In the genomic region with DNA sequence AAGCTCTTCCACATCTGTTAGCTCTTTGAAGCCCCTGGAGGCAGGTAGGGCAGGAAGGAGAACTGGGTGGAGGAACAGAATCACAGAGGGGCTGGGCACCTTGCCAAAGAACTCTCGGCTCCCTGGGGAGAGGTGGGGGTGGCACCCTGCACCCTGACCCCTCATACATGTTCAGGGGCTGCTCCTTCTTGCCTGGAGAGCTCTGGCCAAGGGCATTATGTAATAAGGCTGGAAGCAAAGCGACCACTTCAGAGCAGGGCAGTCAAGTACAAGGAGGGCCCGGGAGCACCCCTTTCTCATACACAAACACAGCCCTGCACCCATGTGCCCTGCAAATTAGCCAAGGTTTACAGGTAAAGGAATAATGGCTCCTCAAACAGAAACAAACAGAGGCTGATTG, we compare ENCODE assay signal across 30 cellular contexts.
"Had no signal": no experiment of that assay in that cellular context is flagged by ENCODE, and none has a peak within 500 bp of the region (broad histone marks: within the 10 kb centered on the region; RNA-seq: fewer than 3 reads in every experiment).

No MANE protein-coding gene starts in this region.

- H3K4me3 ChIP-seq: adrenal gland, body of pancreas, breast epithelium had no signal

- DNase-seq: activated B cell treated with CpG ODN at 0.5 μM for 24 hours; activated CD4-positive, alpha-beta memory T cell treated with anti-CD3 and anti-CD28 coated beads for 36 hours; activated CD4-positive, alpha-beta T cell treated with anti-CD3 and anti-CD28 coated beads for 4 hours; activated CD4-positive, alpha-beta T cell treated with anti-CD3 and anti-CD28 coated beads, Interleukin-2, amount 10 ng/mL, durations not matched to agents 24 days and 14 days; activated CD4-positive, alpha-beta T cell treated with anti-CD3 and anti-CD28 coated beads, Interleukin-2, amount 50 U/mL, for 1 hour; activated CD4-positive, alpha-beta T cell treated with anti-CD3 and anti-CD28 coated beads, Interleukin-2, amount 50 U/mL, for 4 hours; activated CD4-positive, CD25-positive, alpha-beta regulatory T cell treated with anti-CD3 and anti-CD28 coated beads, Interleukin-2, amount 50 U/mL, for 72 hours; activated CD8-positive, alpha-beta memory T cell treated with anti-CD3 and anti-CD28 coated beads, Interleukin-2, amount 50 U/mL, for 4 hours; activated CD8-positive, alpha-beta T cell treated with anti-CD3 and anti-CD28 coated beads for 36 hours; activated effector memory CD4-positive, alpha-beta T cell treated with anti-CD3 and anti-CD28 coated beads, Interleukin-2, amount 50 U/mL, for 16 hours; activated gamma-delta T cell treated with Interleukin-2 at 50 U/mL for 16 hours; activated naive CD4-positive, alpha-beta T cell; activated naive CD4-positive, alpha-beta T cell treated with anti-CD3 and anti-CD28 coated beads for 36 hours; activated naive CD4-positive, alpha-beta T cell treated with anti-CD3 and anti-CD28 coated beads, Interleukin-2, amount 50 U/mL, for 16 hours; activated naive CD8-positive, alpha-beta T cell treated with anti-CD3 and anti-CD28 coated beads for 36 hours; activated T-cell treated with anti-CD3 and anti-CD28 coated beads for 4 hours; activated T-cell treated with anti-CD3 and anti-CD28 coated beads, Interleukin-2, amount 50 U/mL, for 1 hour; activated T-cell treated with anti-CD3 and anti-CD28 coated beads, Interleukin-2, amount 50 U/mL, for 4 hours; activated T-cell treated with anti-CD3 and anti-CD28 coated beads, Interleukin-2, amount 50 U/mL, for 72 hours; adrenal gland; amniotic stem cell; aorta; body of pancreas; brain microvascular endothelial cell; central memory CD4-positive, alpha-beta T cell; T-helper 17 cell had no signal

- H3K27me3 ChIP-seq: adrenal gland, body of pancreas, brain microvascular endothelial cell, breast epithelium had no signal

- H3K4me1 ChIP-seq: adrenal gland, body of pancreas, breast epithelium had no signal

- ATAC-seq: activated CD8-positive, alpha-beta T cell treated with anti-CD3 and anti-CD28 coated beads for 36 hours; activated naive CD4-positive, alpha-beta T cell treated with anti-CD3 and anti-CD28 coated beads, Interleukin-2, amount 50 U/mL, for 72 hours; activated T-cell treated with anti-CD3 and anti-CD28 coated beads, Interleukin-2, amount 50 U/mL, for 4 hours; activated T-cell treated with anti-CD3 and anti-CD28 coated beads, Interleukin-2, amount 50 U/mL, for 72 hours; activated T-helper 17 cell treated with anti-CD3 and anti-CD28 coated beads, Interleukin-2, amount 50 U/mL, for 72 hours; body of pancreas; T-helper 17 cell had no signal

- H3K36me3 ChIP-seq: adrenal gland, brain microvascular endothelial cell, breast epithelium had no signal

- H3K9me3 ChIP-seq: adrenal gland had no signal

- H3K27ac ChIP-seq: adrenal gland, body of pancreas, brain microvascular endothelial cell, breast epithelium, VCaP had no signal
